9 cellular contexts compared by ENCODE assay signal in genomic region chr22:24996420-24996952, GRCh38. TPM values are rescaled to one million over a fixed set of nuclear protein-coding genes. Genes with fewer than 3 reads are reported as not detected.
DNase-seq lines count a peak whose midpoint lies in the region; ATAC-seq, FAIRE-seq and TF ChIP-seq lines count a peak whose summit lies in the region.
"Had no signal": no experiment of that assay in that cellular context is flagged by ENCODE, and none has a peak within 500 bp of the region (broad histone marks: within the 10 kb centered on the region; RNA-seq: fewer than 3 reads in every experiment).

No MANE protein-coding gene starts in this region.

- no peaks in the 10 kb centered on the region for H3K9me3 Mint-ChIP-seq in osteocyte (ENCODE audit: unreplicated experiment)

- ATAC-seq in heart left ventricle, result peak; percentile 55 to 85 (median 78)

- H4K20me1 ChIP-seq in smooth muscle cell (ENCODE audit: low read depth), result peaks cover 4% of the 10 kb centered on the region

- no peaks in the 10 kb centered on the region for H3K27me3 ChIP-seq in heart left ventricle
- no peaks in the 10 kb centered on the region for H3K27me3 ChIP-seq in smooth muscle cell (ENCODE audit: low read depth)

- H3K79me2 ChIP-seq in smooth muscle cell (ENCODE audit: low read depth), result no peaks in the 10 kb centered on the region

- H2AFZ ChIP-seq in smooth muscle cell (ENCODE audit: low read depth), result no peak overlapping the region

- peaks cover 11% of the 10 kb centered on the region for H3F3A ChIP-seq in smooth muscle cell (ENCODE audit: low read depth)

- CTCF ChIA-PET in RWPE1 (lab: Yijun Ruan, JAX), result interaction anchor here (0.6 to 1.0 kb wide), 2 partner anchors 52 to 452 kb away, joined by 4 to 5 read pairs; no protein-coding TSS in a partner anchor
- CTCF ChIA-PET in GM10248 (lab: Yijun Ruan, JAX), result no interaction called here

- FAIRE-seq in HTR-8/SVneo (lab: Jason Lieb, UNC), result peak; percentile 74

- H3K4me3 ChIP-seq in heart left ventricle (no peak overlapping the region), smooth muscle cell (no peak overlapping the region)

- H3K4me2 ChIP-seq in smooth muscle cell, result peak overlapping the region; percentile 44

- H3K9ac ChIP-seq in smooth muscle cell (ENCODE audit: low read depth), result no peak overlapping the region

- no peak overlapping the region for H3K4me3 Mint-ChIP-seq in osteocyte (ENCODE audit: unreplicated experiment)

- WGBS in heart left ventricle, 4 donors, result 17 to 33% (median 25%) methylated on average over 5 of the region's 5 CpGs
- 0% methylated on average over 4 of the region's 5 CpGs for WGBS in smooth muscle cell (ENCODE audit: low lambda C conversion rate)

- POLR2A ChIA-PET in RWPE1 (lab: Yijun Ruan, JAX; ENCODE audit: low non-redundant PET) (no interaction called here), GM10248 (lab: Yijun Ruan, JAX) (no interaction called here)

- no peak for TF ChIP-seq CTCF in RWPE1 (conservative IDR thresholded peaks at IDR 0.05; ENCODE audit: low read depth)
- no peak for TF ChIP-seq CTCF in heart left ventricle (IDR thresholded peaks at IDR 0.05)
- TF ChIP-seq CTCF in smooth muscle cell (IDR thresholded peaks at IDR 0.05; ENCODE audit: borderline replicate concordance, insufficient read depth, poor library complexity, severe bottlenecking), result no peak
- TF ChIP-seq CTCF in osteocyte (IDR thresholded peaks at IDR 0.05), result no peak
- TF ChIP-seq CTCF in GM10248 (IDR thresholded peaks at IDR 0.05; ENCODE audit: control extremely low read depth, extremely low read depth, low read depth, missing control alignments), result no peak

- no peaks in the 10 kb centered on the region for H3K27me3 Mint-ChIP-seq in osteocyte (ENCODE audit: unreplicated experiment)

- no peaks in the 10 kb centered on the region for H3K36me3 ChIP-seq in heart left ventricle
- H3K36me3 ChIP-seq in smooth muscle cell (ENCODE audit: low read depth), result no peaks in the 10 kb centered on the region

- peaks cover 0 to 30% (median 22%) of the 10 kb centered on the region in 12 donors for H3K4me1 ChIP-seq in heart left ventricle
- peaks cover 18% of the 10 kb centered on the region for H3K4me1 ChIP-seq in smooth muscle cell (ENCODE audit: low read depth)

- H3K27ac ChIP-seq in RWPE1 (peak overlapping the region; percentile 99), heart left ventricle (peak overlapping the region in 7 of 12 donors; percentile 7 to 25 (median 12)), smooth muscle cell (ENCODE audit: low read depth) (peak overlapping the region; percentile 8)

- peaks cover 36% of the 10 kb centered on the region for H3K4me1 Mint-ChIP-seq in osteocyte (ENCODE audit: unreplicated experiment)

- H3K27ac Mint-ChIP-seq in osteocyte (ENCODE audit: unreplicated experiment), result no peak overlapping the region

- intact Hi-C loops in heart left ventricle (cut with DNase I), result no loop called here

- H3K9me3 ChIP-seq in heart left ventricle, result no peaks in the 10 kb centered on the region
- no peaks in the 10 kb centered on the region for H3K9me3 ChIP-seq in smooth muscle cell (replicated peaks; ENCODE audit: low read depth)

- no peaks in the 10 kb centered on the region for H3K36me3 Mint-ChIP-seq in osteocyte (ENCODE audit: unreplicated experiment)

- DNase-seq in HTR-8/SVneo (ENCODE audit: insufficient read length, low spot score) (peak; percentile 74), RWPE1 (ENCODE audit: low spot score) (peak; percentile 66), heart left ventricle (peak in 3 of 5 donors; percentile 43 to 54 (median 53)), smooth muscle cell (lab: John Stamatoyannopoulos, UW; ENCODE audit: unreplicated experiment) (peak; percentile 30), NCI-H1048 (lab: John Stamatoyannopoulos, UW) (no peak), osteocyte (ENCODE audit: extremely low spot score, unreplicated experiment) (no peak), GM10248 (ENCODE audit: extremely low spot score) (no peak)
- DNase-seq: effector CD4-positive, alpha-beta T cell had no signal

- no peak for TF ChIP-seq POLR2A in heart left ventricle (IDR thresholded peaks at IDR 0.05)

RNA-seq across cellular contexts. Expression of gene KIAA1671, which starts 44.0 kb away (rescaled TPM):
- 10 to 100 TPM in 8 of 9 donors, 1 to 10 TPM in 1; 7.2 to 22.1 (median 14.8) TPM for total RNA-seq in heart left ventricle
- polyA plus RNA-seq in heart left ventricle, result 1 to 10 TPM; 4.5 to 5.7 TPM
- 4.8 and 7.6 TPM in 2 replicates for total RNA-seq in smooth muscle cell
- polyA plus RNA-seq in smooth muscle cell, result 1.7 and 3.4 TPM in 2 replicates
- total RNA-seq in osteocyte, result 8.3 and 10.0 TPM in 2 replicates

RNA-seq across cellular contexts. Expression of gene LHFPL7, which starts 50.0 kb away (rescaled TPM):
- total RNA-seq in heart left ventricle, result not detected
- not detected for polyA plus RNA-seq in heart left ventricle
- total RNA-seq in smooth muscle cell, result not detected in 2 replicates
- not detected in 2 replicates for polyA plus RNA-seq in smooth muscle cell
- not detected in 2 replicates for total RNA-seq in osteocyte
- total RNA-seq: T-helper 1 cell treated with Interleukin-12 subunit alpha and Interleukin-12 subunit beta and Interleukin-4 antibody, amounts not matched to agents 30 ng/mL and 1 ng/mL, for 36 hours had no signal

Comparison
In these comparisons a context has a peak if more than half of its experiments do, and no peak if none do; other contexts are left out.
1. DNase-seq: peak in HTR-8/SVneo (single experiment), RWPE1 (single experiment), heart left ventricle (3 of 5) and smooth muscle cell (single experiment); none in NCI-H1048 (single experiment), osteocyte (single experiment) and GM10248 (single experiment).
2. H3K27ac ChIP-seq: peak in every context shown above with its lines; median percentile 99 in RWPE1; 12 in heart left ventricle; 8 in smooth muscle cell.